Comparison of ENCODE assay signal across 18 cellular contexts in the genomic region with DNA sequence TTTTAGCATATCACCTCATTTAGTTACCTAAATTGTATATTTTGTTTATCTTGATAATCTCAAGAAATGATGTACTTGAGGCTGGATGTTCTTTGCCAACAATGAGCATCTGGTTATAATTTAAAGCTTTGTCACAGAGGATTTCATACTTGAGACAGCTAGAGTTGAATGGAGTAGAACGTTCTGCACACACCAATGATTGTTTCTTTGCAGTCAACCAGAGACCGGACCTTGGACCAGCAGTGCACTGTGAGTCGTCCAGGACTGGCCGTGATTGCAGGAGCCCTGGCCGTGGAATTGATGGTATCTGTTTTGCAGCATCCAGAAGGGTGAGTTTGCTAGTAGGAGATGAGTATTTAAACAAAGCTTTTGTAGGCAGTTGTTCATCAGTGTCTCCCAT.
A peak's percentile ranks its signal among the peaks of the same experiment; 100 is the strongest.
DNase-seq lines count a peak whose midpoint lies in the region; ATAC-seq, FAIRE-seq and TF ChIP-seq lines count a peak whose summit lies in the region.
"Had no signal": no experiment of that assay in that cellular context is flagged by ENCODE, and none has a peak within 500 bp of the region (broad histone marks: within the 10 kb centered on the region; RNA-seq: fewer than 3 reads in every experiment).

No MANE protein-coding gene starts in this region.

- H3K4me1 ChIP-seq in BE2C, result no peaks in the 10 kb centered on the region
- peaks cover 5% of the 10 kb centered on the region for H3K4me1 ChIP-seq in mesenchymal stem cell (ENCODE audit: control insufficient read depth, insufficient read depth, low read depth, low read length)
- peaks cover 3 to 18% (median 14%) of the 10 kb centered on the region in 3 donors for H3K4me1 ChIP-seq in gastroesophageal sphincter

- H4K91ac ChIP-seq in mesenchymal stem cell (ENCODE audit: low read length), result no peak overlapping the region

- H3K4me3 ChIP-seq in BE2C (ENCODE audit: low read depth, low read length) (no peak overlapping the region), mesenchymal stem cell (ENCODE audit: insufficient read depth in 1 of 2, low read depth in 1 of 2, low read length in 2 of 2) (no peak overlapping the region), gastroesophageal sphincter (no peak overlapping the region)
- H3K4me3 ChIP-seq: PC-9 had no signal

- H2BK120ac ChIP-seq in mesenchymal stem cell (ENCODE audit: low read depth, low read length), result no peak overlapping the region

- no peak overlapping the region for H3K4ac ChIP-seq in mesenchymal stem cell (ENCODE audit: low read depth in 1 of 2, low read length in 2 of 2)

- H3K27me3 ChIP-seq in BE2C, result no peaks in the 10 kb centered on the region
- no peaks in the 10 kb centered on the region for H3K27me3 ChIP-seq in mesenchymal stem cell (ENCODE audit: control insufficient read depth in 1 of 2, insufficient read depth in 1 of 2, low read length in 2 of 2)
- H3K27me3 ChIP-seq in gastroesophageal sphincter, result no peaks in the 10 kb centered on the region

- no peak for TF ChIP-seq EP300 in gastroesophageal sphincter (IDR thresholded peaks at IDR 0.05)

- H3K36me3 ChIP-seq in BE2C (no peaks in the 10 kb centered on the region), mesenchymal stem cell (ENCODE audit: control insufficient read depth in 1 of 2, insufficient read depth in 2 of 2, low read depth in 1 of 2, low read length in 2 of 2) (peaks cover 23 to 71% of the 10 kb centered on the region in 2 experiments), gastroesophageal sphincter (peaks cover 0 to 81% of the 10 kb centered on the region in 2 donors)

- H2AFZ ChIP-seq in mesenchymal stem cell (ENCODE audit: low read depth, low read length), result no peak overlapping the region
- H2AFZ ChIP-seq: PC-9 had no signal

- no peak overlapping the region for H3K4me2 ChIP-seq in mesenchymal stem cell (ENCODE audit: low read length, poor library complexity, severe bottlenecking)
- H3K4me2 ChIP-seq: PC-9 had no signal

- H3K14ac ChIP-seq in mesenchymal stem cell (ENCODE audit: low read length in 2 of 2), result no peak overlapping the region

- H2BK15ac ChIP-seq in mesenchymal stem cell (ENCODE audit: low read depth, poor library complexity, severe bottlenecking), result no peak overlapping the region

- 69% methylated on average over 5 of the region's 5 CpGs for WGBS in mesenchymal stem cell
- WGBS in gastroesophageal sphincter (ENCODE audit: low coverage in 1 of 2), 2 donors, result 67 to 85% methylated on average over 4 to 5 of the region's 5 CpGs

- H3K9me3 ChIP-seq in BE2C (no peaks in the 10 kb centered on the region), mesenchymal stem cell (ENCODE audit: control insufficient read depth, low read length) (no peaks in the 10 kb centered on the region), gastroesophageal sphincter (no peaks in the 10 kb centered on the region)

- H3K36me3 Mint-ChIP-seq in HFFc6 (ENCODE audit: low read depth), result peaks cover 56% of the 10 kb centered on the region

- no peak overlapping the region for H4K8ac ChIP-seq in mesenchymal stem cell (ENCODE audit: low read length)

- peaks cover 56% of the 10 kb centered on the region for H3K4me1 Mint-ChIP-seq in HFFc6 (ENCODE audit: low read depth)

- H3K27ac ChIP-seq in mesenchymal stem cell (ENCODE audit: low read length, poor library complexity, severe bottlenecking) (no peak overlapping the region), gastroesophageal sphincter (no peak overlapping the region)
- H3K27ac ChIP-seq: PC-9 had no signal

- ATAC-seq in gastroesophageal sphincter, result no peak

- no peak for FAIRE-seq in GM12892 (lab: Jason Lieb, UNC)

- no peak for TF ChIP-seq CTCF in BE2C (IDR thresholded peaks at IDR 0.05; ENCODE audit: low read depth, low read length)
- no peak for TF ChIP-seq CTCF in HFFc6 (IDR thresholded peaks at IDR 0.05)
- TF ChIP-seq CTCF in gastroesophageal sphincter (IDR thresholded peaks at IDR 0.05), result no peak

- no peak overlapping the region for H3K18ac ChIP-seq in mesenchymal stem cell (ENCODE audit: low read depth in 1 of 2, low read length in 2 of 2)

- TF ChIP-seq POLR2A in gastroesophageal sphincter (IDR thresholded peaks at IDR 0.05) (no peak), GM12892 (IDR thresholded peaks at IDR 0.05; ENCODE audit: low read depth, low read length) (no peak)

- peaks cover 14% of the 10 kb centered on the region for H3K79me1 ChIP-seq in mesenchymal stem cell (replicated peaks; ENCODE audit: low read length, poor library complexity, severe bottlenecking)

- no peak overlapping the region for H3K23ac ChIP-seq in mesenchymal stem cell (ENCODE audit: low read length in 2 of 2)

- peak overlapping the region; percentile 13; the same call in 1 of the 2 replicates for H3K4me3 Mint-ChIP-seq in HFFc6
- H3K4me3 Mint-ChIP-seq: CD14-positive monocyte had no signal

- H2AK5ac ChIP-seq in mesenchymal stem cell (ENCODE audit: low read length, severe bottlenecking), result no peak overlapping the region

- peak overlapping the region; percentile 81 for H3K27ac Mint-ChIP-seq in HFFc6

- peak overlapping the region; percentile 7 for H3K9ac ChIP-seq in mesenchymal stem cell (ENCODE audit: low read length)

- no peaks in the 10 kb centered on the region for H3K27me3 Mint-ChIP-seq in HFFc6 (ENCODE audit: insufficient read depth)

- DNase-seq in BE2C (peak; percentile 11), HFFc6 (peak; percentile 64), dedifferentiated amniotic fluid mesenchymal stem cell (ENCODE audit: extremely low spot score) (peak; percentile 47), mesenchymal stem cell (no peak), GM12892 (ENCODE audit: insufficient read length) (no peak), NCI-H1048 (lab: John Stamatoyannopoulos, UW) (no peak)
- no peak for DNase-seq in stimulated activated CD4-positive, alpha-beta T cell treated with anti-CD3 and anti-CD28 coated beads, Interleukin-15, amount 100 ng/mL, for 24 hours
- DNase-seq: COR-L47, DMS153, GOT3, MV-4-11, NCI-H1436 treated with DMSO at 0.1 percent for 48 hours, NCI-H2081 treated with DMSO at 0.1 percent for 48 hours, NCI-H345, NCI-H69, PC-9 had no signal

- H2BK12ac ChIP-seq in mesenchymal stem cell (ENCODE audit: low read length in 2 of 2), result no peak overlapping the region

- H3K9me3 Mint-ChIP-seq in HFFc6, result no peaks in the 10 kb centered on the region
- H3K9me3 Mint-ChIP-seq: CD14-positive monocyte had no signal

- H2BK5ac ChIP-seq in mesenchymal stem cell (ENCODE audit: low read depth, low read length, poor library complexity, severe bottlenecking), result no peak overlapping the region

Comparison
In these comparisons a context has a peak if more than half of its experiments do, and no peak if none do; other contexts are left out.
1. DNase-seq: peak in BE2C (single experiment), HFFc6 (single experiment) and dedifferentiated amniotic fluid mesenchymal stem cell (single experiment); none in mesenchymal stem cell (single experiment), stimulated activated CD4-positive, alpha-beta T cell treated with anti-CD3 and anti-CD28 coated beads, Interleukin-15, amount 100 ng/mL, for 24 hours (single experiment), GM12892 (single experiment) and NCI-H1048 (single experiment).